Comparison of ENCODE assay signal across 8 cellular contexts in genomic region chr17:28618464-28618863, GRCh38.
"Had no signal": no experiment of that assay in that cellular context is flagged by ENCODE, and none has a peak within 500 bp of the region (broad histone marks: within the 10 kb centered on the region; RNA-seq: fewer than 3 reads in every experiment).

No MANE protein-coding gene starts in this region.

- FAIRE-seq: G401.6, GM12878, GM12891, GM12892, GM18507, GM19239 had no signal

- H3K4me3 ChIP-seq: GM12878 had no signal

- ATAC-seq: GM12878 had no signal

- DNase-seq: GDM1, GF-D8 had no signal
